9 cellular contexts compared by ENCODE assay signal in genomic region chr17:28524476-28525415, GRCh38. TPM values are rescaled to one million over a fixed set of nuclear protein-coding genes. Genes with fewer than 3 reads are reported as not detected.
DNase-seq lines count a peak whose midpoint lies in the region; ATAC-seq, FAIRE-seq and TF ChIP-seq lines count a peak whose summit lies in the region.
"Had no signal": no experiment of that assay in that cellular context is flagged by ENCODE, and none has a peak within 500 bp of the region (broad histone marks: within the 10 kb centered on the region; RNA-seq: fewer than 3 reads in every experiment).

No MANE protein-coding gene starts in this region.

- H3K4me1 ChIP-seq in HepG2 (ENCODE audit: insufficient read depth, low read length), result peaks cover 37% of the 10 kb centered on the region
- H3K4me1 ChIP-seq in upper lobe of right lung, result no peaks in the 10 kb centered on the region

- no peak overlapping the region for H2AFZ ChIP-seq in HepG2 (ENCODE audit: low read length)

- intact Hi-C loops in HepG2 (cut with micrococcal nuclease; ENCODE audit: unreplicated experiment), result loop anchor here (5.0 kb wide), 1 partner anchor 743 kb away; no protein-coding TSS in a partner anchor
- intact Hi-C loops in upper lobe of right lung (cut with DNase I), result no loop called here

- no peak overlapping the region for H3K4me3 ChIP-seq in brain microvascular endothelial cell (ENCODE audit: low read depth, low read length)
- peak overlapping the region in 2 of 3 experiments; percentile 21 to 55; a peak in 3 of 6 replicates for H3K4me3 ChIP-seq in HepG2 (replicated peaks in 1 of 3; ENCODE audit: insufficient read depth in 1 of 3, low read depth in 2 of 3, low read length in 3 of 3)
- H3K4me3 ChIP-seq in upper lobe of right lung, result no peak overlapping the region

- TF ChIP-seq EP300 in HepG2 (IDR thresholded peaks at IDR 0.05; ENCODE audit: low read depth in 2 of 2, low read length in 2 of 2) (no peak), HepG2 (CRISPR knock-in tag; IDR thresholded peaks at IDR 0.05; ENCODE audit: borderline replicate concordance) (no peak)

- TF ChIP-seq RAD21 in HepG2 (CRISPR knock-in tag; IDR thresholded peaks at IDR 0.05), result no peak

- H3K27me3 ChIP-seq in brain microvascular endothelial cell (replicated peaks), result peaks cover 2% of the 10 kb centered on the region
- H3K27me3 ChIP-seq in HepG2 (ENCODE audit: control insufficient read depth in 1 of 2, insufficient read depth in 2 of 2, low read length in 2 of 2), result peaks cover 6 to 39% of the 10 kb centered on the region in 2 experiments
- no peaks in the 10 kb centered on the region for H3K27me3 ChIP-seq in upper lobe of right lung

- H3K9ac ChIP-seq in HepG2 (ENCODE audit: insufficient read depth, low read depth, low read length), result peak overlapping the region; percentile 35; the same call in 1 of the 2 replicates

- no peaks in the 10 kb centered on the region for H3K79me2 ChIP-seq in HepG2 (ENCODE audit: insufficient read depth, low read length)

- CTCF ChIA-PET in HepG2 (lab: Yijun Ruan, JAX; ENCODE audit: low intra/inter-chr PET ratio, low total read pairs), result no interaction called here

- ATAC-seq in HepG2, result peak; percentile 70
- ATAC-seq in upper lobe of right lung, result peak; percentile 77
- ATAC-seq in GM21447 (IDR thresholded peaks at IDR 0.05; ENCODE audit: unreplicated experiment), result no peak

- FAIRE-seq in HepG2 (lab: Jason Lieb, UNC), result peak; percentile 59

- no peaks in the 10 kb centered on the region for H4K20me1 ChIP-seq in HepG2 (ENCODE audit: insufficient read depth, low read length)

- POLR2A ChIA-PET in HepG2 (lab: Yijun Ruan, JAX), result interaction anchor here (0.6 kb wide), 1 partner anchor 47 kb away, joined by 3 read pairs; the partner anchor contains the start of gene PIGS

- H3K27ac ChIP-seq in brain microvascular endothelial cell, result no peak overlapping the region
- H3K27ac ChIP-seq in HepG2 (ENCODE audit: extremely low read length, insufficient read depth, low read length), result no peak overlapping the region
- peak overlapping the region; percentile 15 for H3K27ac ChIP-seq in upper lobe of right lung

- H3K4me2 ChIP-seq in HepG2 (ENCODE audit: low read depth, low read length), result peak overlapping the region; percentile 67

- TF ChIP-seq CTCF in brain microvascular endothelial cell (IDR thresholded peaks at IDR 0.05; ENCODE audit: low read depth, low read length, missing control alignments), result no peak
- TF ChIP-seq CTCF in HepG2 (CRISPR knock-in tag; IDR thresholded peaks at IDR 0.05), result no peak
- no peak for TF ChIP-seq CTCF in upper lobe of right lung (IDR thresholded peaks at IDR 0.05)

- no TSS peak for BruUV-seq in HepG2 (replicated peaks; lab: Mats Ljungman, UMichigan)

- H3K9me3 ChIP-seq in HepG2 (ENCODE audit: low read length) (no peaks in the 10 kb centered on the region), upper lobe of right lung (no peaks in the 10 kb centered on the region)

- 21% methylated on average over 9 of the region's 25 CpGs for WGBS in HepG2 (ENCODE audit: low lambda C conversion rate)

- H3K36me3 ChIP-seq in brain microvascular endothelial cell (replicated peaks) (no peaks in the 10 kb centered on the region), HepG2 (replicated peaks in 1 of 2; ENCODE audit: control insufficient read depth in 1 of 2, insufficient read depth in 2 of 2, low read length in 2 of 2) (no peaks in the 10 kb centered on the region), upper lobe of right lung (no peaks in the 10 kb centered on the region)

- DNase-seq in HPDE6-E6E7 (ENCODE audit: extremely low spot score), result peak; percentile 72
- DNase-seq in brain microvascular endothelial cell, result peak; percentile 35
- DNase-seq in HepG2 (ENCODE audit: low spot score), result peak; percentile 70
- DNase-seq in upper lobe of right lung, result peak; percentile 80
- no peak for DNase-seq in activated CD4-positive, alpha-beta T cell treated with anti-CD3 and anti-CD28 coated beads for 4 hours
- no peak for DNase-seq in medulla oblongata (ENCODE audit: extremely low spot score)
- DNase-seq: naive B cell, NCI-H2227 treated with DMSO at 0.1 percent for 48 hours had no signal

- no peak for TF ChIP-seq POLR2A in HepG2 (IDR thresholded peaks at IDR 0.05; ENCODE audit: insufficient read depth in 1 of 2, low read depth in 2 of 2, low read length in 2 of 2)

- in situ Hi-C loops in brain microvascular endothelial cell (cut with HindIII; ENCODE audit: low pct_ligation_motif_present, low sequenced_read_pairs) (no loop called here), HepG2 (cut with HindIII; ENCODE audit: extremely low pct_ligation_motif_present, low pct_unique_long_range_greater_than_20kb) (no loop called here)

RNA-seq across cellular contexts. Expression of gene FOXN1, which starts 18.6 kb away (rescaled TPM):
- total RNA-seq in HepG2 (2016; rRNA removed; fragmentation: Illumina TruSeq; extraction: Trizol) (not detected in 2 replicates), upper lobe of right lung (0.35 TPM)
- total RNA-seq in HepG2 (2016; cell fraction: cytosol; rRNA removed; fragmentation: Illumina TruSeq; extraction: Trizol; ENCODE audit: low read depth), result not detected in 2 replicates
- total RNA-seq in HepG2 (2016; cell fraction: insoluble cytoplasmic fraction; rRNA removed; fragmentation: Illumina TruSeq; extraction: Trizol), result not detected in 2 replicates
- total RNA-seq in HepG2 (2016; cell fraction: membrane; rRNA removed; fragmentation: Illumina TruSeq; extraction: Trizol), result not detected in 2 replicates
- total RNA-seq in HepG2 (2016; cell fraction: nucleus; rRNA removed; fragmentation: Illumina TruSeq; extraction: Trizol), result not detected in 2 replicates
- 0.01 TPM in 1 of 2 replicates, not detected in the other for polyA plus RNA-seq in HepG2 (2011; rRNA removed)
- polyA plus RNA-seq in HepG2 (2011; cell fraction: cytosol; rRNA removed), result not detected in 2 replicates
- polyA plus RNA-seq in HepG2 (2011; cell fraction: nucleus; rRNA removed), result 0.10 TPM in 1 of 2 replicates, not detected in the other
- polyA plus RNA-seq in HepG2 (2012), result 0.07 TPM in 1 of 2 replicates, not detected in the other
- polyA plus RNA-seq in HepG2 (2016; cell fraction: cytosol; fragmentation: Illumina TruSeq; extraction: Trizol; ENCODE audit: low read depth), result not detected in 2 replicates
- polyA plus RNA-seq in HepG2 (2016; cell fraction: insoluble cytoplasmic fraction; fragmentation: Illumina TruSeq; extraction: Trizol; ENCODE audit: low read depth), result not detected in 2 replicates
- not detected in 2 replicates for polyA plus RNA-seq in HepG2 (2016; cell fraction: membrane; fragmentation: Illumina TruSeq; extraction: Trizol; ENCODE audit: low read depth)
- polyA plus RNA-seq in HepG2 (2016; cell fraction: nucleus; fragmentation: Illumina TruSeq; extraction: Trizol; ENCODE audit: insufficient read depth, low read depth), result not detected in 2 replicates
- polyA minus RNA-seq in HepG2 (2011; rRNA and poly(A)+ RNA removed; ENCODE audit: low replicate concordance), result 0.30 TPM in 1 of 2 replicates, not detected in the other
- polyA minus RNA-seq in HepG2 (2011; cell fraction: cytosol; rRNA and poly(A)+ RNA removed), result not detected in 2 replicates
- polyA minus RNA-seq in HepG2 (2011; cell fraction: nucleus; rRNA and poly(A)+ RNA removed), result not detected in 2 replicates

RNA-seq across cellular contexts. Expression of gene UNC119, which starts 27.7 kb away (rescaled TPM):
- total RNA-seq in HepG2 (2016; rRNA removed; fragmentation: Illumina TruSeq; extraction: Trizol) (7.8 and 10.4 TPM in 2 replicates), upper lobe of right lung (22.7 TPM)
- total RNA-seq in HepG2 (2016; cell fraction: cytosol; rRNA removed; fragmentation: Illumina TruSeq; extraction: Trizol; ENCODE audit: low read depth), result 5.0 and 5.9 TPM in 2 replicates
- total RNA-seq in HepG2 (2016; cell fraction: insoluble cytoplasmic fraction; rRNA removed; fragmentation: Illumina TruSeq; extraction: Trizol), result 8.0 and 10.9 TPM in 2 replicates
- 7.4 and 9.1 TPM in 2 replicates for total RNA-seq in HepG2 (2016; cell fraction: membrane; rRNA removed; fragmentation: Illumina TruSeq; extraction: Trizol)
- 9.3 and 10.1 TPM in 2 replicates for total RNA-seq in HepG2 (2016; cell fraction: nucleus; rRNA removed; fragmentation: Illumina TruSeq; extraction: Trizol)
- polyA plus RNA-seq in HepG2 (2011; rRNA removed), result 57.6 and 63.1 TPM in 2 replicates
- 25.1 and 34.9 TPM in 2 replicates for polyA plus RNA-seq in HepG2 (2011; cell fraction: cytosol; rRNA removed)
- 72.7 and 85.1 TPM in 2 replicates for polyA plus RNA-seq in HepG2 (2011; cell fraction: nucleus; rRNA removed)
- 7.3 and 9.0 TPM in 2 replicates for polyA plus RNA-seq in HepG2 (2012)
- 6.0 and 6.7 TPM in 2 replicates for polyA plus RNA-seq in HepG2 (2016; cell fraction: cytosol; fragmentation: Illumina TruSeq; extraction: Trizol; ENCODE audit: low read depth)
- 12.0 and 13.5 TPM in 2 replicates for polyA plus RNA-seq in HepG2 (2016; cell fraction: insoluble cytoplasmic fraction; fragmentation: Illumina TruSeq; extraction: Trizol; ENCODE audit: low read depth)
- polyA plus RNA-seq in HepG2 (2016; cell fraction: membrane; fragmentation: Illumina TruSeq; extraction: Trizol; ENCODE audit: low read depth), result 9.2 and 10.9 TPM in 2 replicates
- 18.0 and 19.4 TPM in 2 replicates for polyA plus RNA-seq in HepG2 (2016; cell fraction: nucleus; fragmentation: Illumina TruSeq; extraction: Trizol; ENCODE audit: insufficient read depth, low read depth)
- polyA minus RNA-seq in HepG2 (2011; rRNA and poly(A)+ RNA removed; ENCODE audit: low replicate concordance), result 33.6 and 62.8 TPM in 2 replicates
- polyA minus RNA-seq in HepG2 (2011; cell fraction: cytosol; rRNA and poly(A)+ RNA removed), result 6.5 and 12.7 TPM in 2 replicates
- 30.0 and 33.3 TPM in 2 replicates for polyA minus RNA-seq in HepG2 (2011; cell fraction: nucleus; rRNA and poly(A)+ RNA removed)

RNA-seq across cellular contexts. Expression of gene PIGS, which starts 46.6 kb away (rescaled TPM):
- total RNA-seq in HepG2 (2016; rRNA removed; fragmentation: Illumina TruSeq; extraction: Trizol), result 26.6 and 42.6 TPM in 2 replicates
- 13.9 and 14.3 TPM in 2 replicates for total RNA-seq in HepG2 (2016; cell fraction: cytosol; rRNA removed; fragmentation: Illumina TruSeq; extraction: Trizol; ENCODE audit: low read depth)
- total RNA-seq in HepG2 (2016; cell fraction: insoluble cytoplasmic fraction; rRNA removed; fragmentation: Illumina TruSeq; extraction: Trizol), result 23.4 and 47.4 TPM in 2 replicates
- 32.6 and 37.9 TPM in 2 replicates for total RNA-seq in HepG2 (2016; cell fraction: membrane; rRNA removed; fragmentation: Illumina TruSeq; extraction: Trizol)
- 34.6 and 36.1 TPM in 2 replicates for total RNA-seq in HepG2 (2016; cell fraction: nucleus; rRNA removed; fragmentation: Illumina TruSeq; extraction: Trizol)
- 23.5 and 31.7 TPM in 2 replicates for polyA plus RNA-seq in HepG2 (2011; rRNA removed)
- 29.9 and 34.2 TPM in 2 replicates for polyA plus RNA-seq in HepG2 (2011; cell fraction: cytosol; rRNA removed)
- 62.5 and 62.8 TPM in 2 replicates for polyA plus RNA-seq in HepG2 (2011; cell fraction: nucleus; rRNA removed)
- polyA plus RNA-seq in HepG2 (2012), result 58.2 and 68.5 TPM in 2 replicates
- 17.4 and 20.1 TPM in 2 replicates for polyA plus RNA-seq in HepG2 (2016; cell fraction: cytosol; fragmentation: Illumina TruSeq; extraction: Trizol; ENCODE audit: low read depth)
- 27.8 and 30.3 TPM in 2 replicates for polyA plus RNA-seq in HepG2 (2016; cell fraction: insoluble cytoplasmic fraction; fragmentation: Illumina TruSeq; extraction: Trizol; ENCODE audit: low read depth)
- polyA plus RNA-seq in HepG2 (2016; cell fraction: membrane; fragmentation: Illumina TruSeq; extraction: Trizol; ENCODE audit: low read depth), result 34.6 and 35.4 TPM in 2 replicates
- polyA plus RNA-seq in HepG2 (2016; cell fraction: nucleus; fragmentation: Illumina TruSeq; extraction: Trizol; ENCODE audit: insufficient read depth, low read depth), result 62.4 and 64.1 TPM in 2 replicates
- polyA minus RNA-seq in HepG2 (2011; rRNA and poly(A)+ RNA removed; ENCODE audit: low replicate concordance), result 43.4 and 53.5 TPM in 2 replicates
- 22.6 and 26.6 TPM in 2 replicates for polyA minus RNA-seq in HepG2 (2011; cell fraction: cytosol; rRNA and poly(A)+ RNA removed)
- 19.8 and 27.0 TPM in 2 replicates for polyA minus RNA-seq in HepG2 (2011; cell fraction: nucleus; rRNA and poly(A)+ RNA removed)
- total RNA-seq in upper lobe of right lung, result 43.0 TPM

RNA-seq across cellular contexts. Expression of gene SLC13A2, which starts 51.3 kb away (rescaled TPM):
- total RNA-seq in HepG2 (2016; rRNA removed; fragmentation: Illumina TruSeq; extraction: Trizol), result not detected in 2 replicates
- total RNA-seq in HepG2 (2016; cell fraction: cytosol; rRNA removed; fragmentation: Illumina TruSeq; extraction: Trizol; ENCODE audit: low read depth), result not detected in 2 replicates
- total RNA-seq in HepG2 (2016; cell fraction: insoluble cytoplasmic fraction; rRNA removed; fragmentation: Illumina TruSeq; extraction: Trizol), result not detected in 2 replicates
- not detected in 2 replicates for total RNA-seq in HepG2 (2016; cell fraction: membrane; rRNA removed; fragmentation: Illumina TruSeq; extraction: Trizol)
- not detected in 2 replicates for total RNA-seq in HepG2 (2016; cell fraction: nucleus; rRNA removed; fragmentation: Illumina TruSeq; extraction: Trizol)
- 0.07 TPM in 1 of 2 replicates, not detected in the other for polyA plus RNA-seq in HepG2 (2011; rRNA removed)
- polyA plus RNA-seq in HepG2 (2011; cell fraction: cytosol; rRNA removed), result not detected in 2 replicates
- polyA plus RNA-seq in HepG2 (2011; cell fraction: nucleus; rRNA removed), result not detected in 2 replicates
- polyA plus RNA-seq in HepG2 (2012), result not detected in 2 replicates
- polyA plus RNA-seq in HepG2 (2016; cell fraction: cytosol; fragmentation: Illumina TruSeq; extraction: Trizol; ENCODE audit: low read depth), result not detected in 2 replicates
- not detected in 2 replicates for polyA plus RNA-seq in HepG2 (2016; cell fraction: insoluble cytoplasmic fraction; fragmentation: Illumina TruSeq; extraction: Trizol; ENCODE audit: low read depth)
- not detected in 2 replicates for polyA plus RNA-seq in HepG2 (2016; cell fraction: membrane; fragmentation: Illumina TruSeq; extraction: Trizol; ENCODE audit: low read depth)
- not detected in 2 replicates for polyA plus RNA-seq in HepG2 (2016; cell fraction: nucleus; fragmentation: Illumina TruSeq; extraction: Trizol; ENCODE audit: insufficient read depth, low read depth)
- polyA minus RNA-seq in HepG2 (2011; rRNA and poly(A)+ RNA removed; ENCODE audit: low replicate concordance), result not detected in 2 replicates
- not detected in 2 replicates for polyA minus RNA-seq in HepG2 (2011; cell fraction: cytosol; rRNA and poly(A)+ RNA removed)
- not detected in 2 replicates for polyA minus RNA-seq in HepG2 (2011; cell fraction: nucleus; rRNA and poly(A)+ RNA removed)
- 0.87 TPM for total RNA-seq in upper lobe of right lung

RNA-seq across cellular contexts. Expression of gene ALDOC, which starts 51.9 kb away (rescaled TPM):
- total RNA-seq in HepG2 (2016; rRNA removed; fragmentation: Illumina TruSeq; extraction: Trizol) (15.4 and 16.9 TPM in 2 replicates), upper lobe of right lung (10.5 TPM)
- 1.9 and 2.3 TPM in 2 replicates for total RNA-seq in HepG2 (2016; cell fraction: cytosol; rRNA removed; fragmentation: Illumina TruSeq; extraction: Trizol; ENCODE audit: low read depth)
- 14.8 and 19.1 TPM in 2 replicates for total RNA-seq in HepG2 (2016; cell fraction: insoluble cytoplasmic fraction; rRNA removed; fragmentation: Illumina TruSeq; extraction: Trizol)
- total RNA-seq in HepG2 (2016; cell fraction: membrane; rRNA removed; fragmentation: Illumina TruSeq; extraction: Trizol), result 3.6 and 4.1 TPM in 2 replicates
- 5.5 and 6.5 TPM in 2 replicates for total RNA-seq in HepG2 (2016; cell fraction: nucleus; rRNA removed; fragmentation: Illumina TruSeq; extraction: Trizol)
- 60.9 and 86.5 TPM in 2 replicates for polyA plus RNA-seq in HepG2 (2011; rRNA removed)
- polyA plus RNA-seq in HepG2 (2011; cell fraction: cytosol; rRNA removed), result 88.3 and 89.2 TPM in 2 replicates
- 58.5 and 80.1 TPM in 2 replicates for polyA plus RNA-seq in HepG2 (2011; cell fraction: nucleus; rRNA removed)
- 60.0 and 69.4 TPM in 2 replicates for polyA plus RNA-seq in HepG2 (2012)
- 2.0 and 2.3 TPM in 2 replicates for polyA plus RNA-seq in HepG2 (2016; cell fraction: cytosol; fragmentation: Illumina TruSeq; extraction: Trizol; ENCODE audit: low read depth)
- polyA plus RNA-seq in HepG2 (2016; cell fraction: insoluble cytoplasmic fraction; fragmentation: Illumina TruSeq; extraction: Trizol; ENCODE audit: low read depth), result 19.5 and 24.0 TPM in 2 replicates
- 2.4 and 2.9 TPM in 2 replicates for polyA plus RNA-seq in HepG2 (2016; cell fraction: membrane; fragmentation: Illumina TruSeq; extraction: Trizol; ENCODE audit: low read depth)
- polyA plus RNA-seq in HepG2 (2016; cell fraction: nucleus; fragmentation: Illumina TruSeq; extraction: Trizol; ENCODE audit: insufficient read depth, low read depth), result 7.6 and 8.5 TPM in 2 replicates
- polyA minus RNA-seq in HepG2 (2011; rRNA and poly(A)+ RNA removed; ENCODE audit: low replicate concordance), result 18.8 and 112 TPM in 2 replicates
- polyA minus RNA-seq in HepG2 (2011; cell fraction: cytosol; rRNA and poly(A)+ RNA removed), result 37.7 and 51.5 TPM in 2 replicates
- 11.8 and 17.7 TPM in 2 replicates for polyA minus RNA-seq in HepG2 (2011; cell fraction: nucleus; rRNA and poly(A)+ RNA removed)

Comparison
In these comparisons a context has a peak if more than half of its experiments do, and no peak if none do; other contexts are left out.
1. DNase-seq: peak in HPDE6-E6E7 (single experiment), brain microvascular endothelial cell (single experiment), HepG2 (single experiment) and upper lobe of right lung (single experiment); none in activated CD4-positive, alpha-beta T cell treated with anti-CD3 and anti-CD28 coated beads for 4 hours (0 of 2) and medulla oblongata (single experiment).
2. H3K4me3 ChIP-seq: peak in HepG2 (2 of 3); none in brain microvascular endothelial cell (single experiment) and upper lobe of right lung (single experiment).